8 cellular contexts compared by ENCODE assay signal in the genomic region with DNA sequence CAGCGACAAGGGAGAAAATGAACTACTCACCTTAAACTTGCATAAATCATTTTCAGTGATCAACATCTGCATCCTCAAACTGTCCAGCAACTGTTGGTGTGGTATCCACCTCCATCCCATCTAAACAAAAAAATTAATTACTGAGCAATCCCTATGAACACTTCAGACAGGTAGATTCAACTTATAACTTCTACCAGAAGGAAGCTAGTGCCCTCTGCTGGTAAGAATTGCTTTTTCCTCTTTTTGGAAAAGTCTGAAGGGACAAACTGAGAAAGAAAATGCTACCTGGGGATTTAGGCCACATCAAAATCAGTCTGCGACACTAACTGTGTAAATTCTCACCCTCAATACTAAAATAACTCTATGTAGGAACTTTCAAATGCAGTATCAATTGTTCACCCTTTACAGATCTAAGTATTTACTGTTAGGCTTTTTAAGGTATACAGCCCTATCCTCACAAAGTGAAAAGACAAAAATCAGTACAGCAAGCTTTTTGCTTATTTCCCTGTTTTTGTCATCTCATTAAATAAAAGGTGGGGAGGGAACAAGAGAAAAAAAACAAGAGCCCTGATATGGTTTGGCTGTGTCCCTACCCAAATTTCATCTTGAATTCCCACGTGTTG. TPM values are rescaled to one million over a fixed set of nuclear protein-coding genes. Genes with fewer than 3 reads are reported as not detected.
A peak's percentile ranks its signal among the peaks of the same experiment; 100 is the strongest.
DNase-seq lines count a peak whose midpoint lies in the region; ATAC-seq and TF ChIP-seq lines count a peak whose summit lies in the region.

No MANE protein-coding gene starts in this region.

- no TSS peak for BruUV-seq in A673 (replicated peaks; lab: Mats Ljungman, UMichigan)

- intact Hi-C loops in A673 (cut with micrococcal nuclease; ENCODE audit: unreplicated experiment): loop anchor here (2.0 to 5.0 kb wide), 2 partner anchors 427 to 492 kb away; a partner anchor contains a TSS

- no peaks in the 10 kb centered on the region for H3K4me1 ChIP-seq in A673 (ENCODE audit: insufficient read depth, low read length, poor library complexity, severe bottlenecking)

- POLR2A ChIA-PET in A673 (lab: Charles Lee; ENCODE audit: low non-redundant PET): no interaction called here

- no peaks in the 10 kb centered on the region for H3K9me3 ChIP-seq in A673 (ENCODE audit: low read depth, low read length, poor library complexity, severe bottlenecking)

- no peak overlapping the region for H3K27ac ChIP-seq in A673 (ENCODE audit: low read depth, low read length, poor library complexity, severe bottlenecking)

- H3K36me3 ChIP-seq in A673 (ENCODE audit: insufficient read depth, low read length, poor library complexity, severe bottlenecking): peaks cover 78% of the 10 kb centered on the region

- H3K27me3 ChIP-seq in A673 (replicated peaks; ENCODE audit: insufficient read depth, low read depth, low read length, poor library complexity): no peaks in the 10 kb centered on the region

- no peak overlapping the region for H3K4me3 ChIP-seq in A673 (ENCODE audit: low read depth, low read length, poor library complexity, severe bottlenecking)

- peak; percentile 86 for TF ChIP-seq CTCF in A673 (conservative IDR thresholded peaks at IDR 0.05; ENCODE audit: low read depth, low read length)

- no peak for ATAC-seq in HG02981 (IDR thresholded peaks at IDR 0.05; ENCODE audit: unreplicated experiment)

- CTCF ChIA-PET in A673 (lab: Charles Lee): interaction anchor here (0.8 to 1.0 kb wide), 2 partner anchors 18 to 493 kb away, joined by 3 to 4 read pairs; no protein-coding TSS in a partner anchor

- peak; percentile 55 for DNase-seq in A673 (ENCODE audit: low spot score)
- DNase-seq in GM04504 (ENCODE audit: low read depth): peak; percentile 14
- peak; percentile 27 for DNase-seq in NCI-H2107 treated with DMSO at 0.1 percent for 48 hours (lab: John Stamatoyannopoulos, UW; ENCODE audit: unreplicated experiment)
- peak; percentile 71 for DNase-seq in astrocyte of the hippocampus (ENCODE audit: low read depth, low spot score)
- DNase-seq in kidney glomerular epithelial cell (lab: John Stamatoyannopoulos, UW): peak; percentile 41
- DNase-seq in middle frontal gyrus (ENCODE audit: extremely low spot score, low spot score): no peak
- DNase-seq in activated gamma-delta T cell (lab: John Stamatoyannopoulos, UW): no peak

RNA-seq across cellular contexts. Expression of a gene that starts 17.9 kb away (rescaled TPM):
- 186 and 198 TPM in 2 replicates for total RNA-seq in A673 (2021)

RNA-seq across cellular contexts. Expression of a gene that starts 29.9 kb away (rescaled TPM):
- 0.39 and 1.0 TPM in 2 replicates for total RNA-seq in A673 (2021)

Comparison
In these comparisons a context has a peak if more than half of its experiments do, and no peak if none do; other contexts are left out.
1. DNase-seq: peak in A673 (single experiment), GM04504 (single experiment), NCI-H2107 treated with DMSO at 0.1 percent for 48 hours (single experiment), astrocyte of the hippocampus (single experiment) and kidney glomerular epithelial cell (single experiment); none in middle frontal gyrus (single experiment) and activated gamma-delta T cell (single experiment).